In the genomic region with DNA sequence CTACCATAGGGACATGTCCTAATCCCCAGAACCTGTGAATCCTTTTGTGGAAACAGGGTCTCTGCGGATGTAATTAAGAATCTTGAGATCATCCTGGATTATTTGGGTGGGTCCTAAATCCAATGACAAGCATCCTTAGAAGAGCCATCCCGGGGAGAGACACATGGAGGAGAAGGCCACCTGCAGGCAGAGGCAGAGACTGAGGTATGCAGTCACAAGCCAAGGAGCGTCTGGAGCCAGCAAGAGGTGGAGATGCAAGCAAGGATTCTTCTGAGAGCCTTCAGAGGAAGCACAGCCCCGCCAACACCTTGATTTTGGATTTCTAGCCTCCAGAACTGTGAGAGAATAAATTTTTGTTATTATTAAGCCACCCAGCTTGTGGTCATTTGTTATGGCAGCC, we compare ENCODE assay signal across 18 cellular contexts. TPM values are rescaled to one million over a fixed set of nuclear protein-coding genes. Genes with fewer than 3 reads are reported as not detected.
DNase-seq lines count a peak whose midpoint lies in the region; ATAC-seq, FAIRE-seq and TF ChIP-seq lines count a peak whose summit lies in the region.
"Had no signal": no experiment of that assay in that cellular context is flagged by ENCODE, and none has a peak within 500 bp of the region (broad histone marks: within the 10 kb centered on the region; RNA-seq: fewer than 3 reads in every experiment).

No MANE protein-coding gene starts in this region.

- peak overlapping the region; percentile 18; the same call in 1 of the 2 replicates for H2BK20ac ChIP-seq in IMR-90 (ENCODE audit: low read depth, low read length)

- dilution Hi-C loops in IMR-90 (cut with HindIII; ENCODE audit: low sequenced_read_pairs, unreplicated experiment): no loop called here

- H2BK5ac ChIP-seq in IMR-90 (ENCODE audit: low read depth, low read length, poor library complexity, severe bottlenecking): no peak overlapping the region
- no peak overlapping the region for H2BK5ac ChIP-seq in mesendoderm (ENCODE audit: low read length)

- H3K4me2 ChIP-seq in IMR-90 (ENCODE audit: low read depth, low read length) (no peak overlapping the region), K562 (ENCODE audit: insufficient read depth, low read length) (no peak overlapping the region), mesendoderm (ENCODE audit: low read length) (no peak overlapping the region)
- H3K4me2 ChIP-seq: BLaER1 had no signal

- H3K9me3 ChIP-seq in IMR-90 (ENCODE audit: control insufficient read depth, insufficient read depth, low read length) (no peaks in the 10 kb centered on the region), K562 (replicated peaks; ENCODE audit: control insufficient read depth, insufficient read depth, low read depth, low read length) (no peaks in the 10 kb centered on the region), transverse colon (no peaks in the 10 kb centered on the region)
- H3K9me3 ChIP-seq: BLaER1, Caco-2, HAP-1 had no signal

- no TSS peak for BruUV-seq in IMR-90 (replicated peaks; lab: Mats Ljungman, UMichigan)
- no TSS peak for BruUV-seq in K562 (replicated peaks; lab: Mats Ljungman, UMichigan)

- no peak overlapping the region for H4K5ac ChIP-seq in IMR-90 (ENCODE audit: low read depth, low read length)
- no peak overlapping the region for H4K5ac ChIP-seq in mesendoderm (ENCODE audit: low read length)

- H3K18ac ChIP-seq in IMR-90 (ENCODE audit: low read depth, low read length) (no peak overlapping the region), mesendoderm (ENCODE audit: low read length) (no peak overlapping the region)

- FAIRE-seq in D721Med (lab: Jason Lieb, UNC): no peak
- FAIRE-seq in K562 (lab: Jason Lieb, UNC): no peak
- FAIRE-seq: GM12878 had no signal

- peak; percentile 33 for TF ChIP-seq CTCF in D721Med (IDR thresholded peaks at IDR 0.05; ENCODE audit: insufficient read depth, missing control alignments)
- no peak for TF ChIP-seq CTCF in IMR-90 (conservative IDR thresholded peaks at IDR 0.05; ENCODE audit: low read depth, low read length)
- TF ChIP-seq CTCF in K562 (IDR thresholded peaks at IDR 0.05 in 2 of 3, conservative IDR thresholded peaks at IDR 0.05 in 1 of 3; ENCODE audit: insufficient read depth in 2 of 3, low read depth in 1 of 3, low read length in 3 of 3): no peak
- no peak for TF ChIP-seq CTCF in transverse colon (IDR thresholded peaks at IDR 0.05)

- H3K9ac ChIP-seq in IMR-90 (ENCODE audit: low read depth, low read length): no peak overlapping the region
- H3K9ac ChIP-seq in K562 (ENCODE audit: insufficient read depth in 1 of 2, low read depth in 2 of 2, low read length in 2 of 2): no peak overlapping the region
- no peak overlapping the region for H3K9ac ChIP-seq in mesendoderm (ENCODE audit: low read length)
- H3K9ac ChIP-seq: BLaER1 had no signal

- H4K20me1 ChIP-seq in IMR-90 (ENCODE audit: insufficient read depth, low read length): no peaks in the 10 kb centered on the region
- H4K20me1 ChIP-seq in K562 (replicated peaks; ENCODE audit: control insufficient read depth, insufficient read depth, low read length): no peaks in the 10 kb centered on the region
- H4K20me1 ChIP-seq: BLaER1 had no signal

- 100% methylated on average over 1 of the region's 4 CpGs; no CpG with 5 or more reads in 1 of the 2 experiments for WGBS in IMR-90 (ENCODE audit: extremely low coverage in 2 of 2, insufficient read length in 1 of 2), 2 experiments
- 27% methylated on average over 4 of the region's 4 CpGs for WGBS in K562 (ENCODE audit: insufficient coverage, low coverage, missing lambda C conversion rate)
- WGBS in mesendoderm (ENCODE audit: extremely low coverage, insufficient coverage, low lambda C conversion rate): no CpG with 5 or more reads among the region's 4 CpGs
- WGBS in transverse colon (ENCODE audit: low coverage in 1 of 2), 2 donors: 91 to 94% methylated on average over 3 to 4 of the region's 4 CpGs

- ATAC-seq in IMR-90 (ENCODE audit: low read depth) (no peak), K562 (peak; percentile 54; the same call in 2 of the 3 replicates)
- ATAC-seq: GM12878 had no signal

- no peak overlapping the region for H3K4ac ChIP-seq in IMR-90 (ENCODE audit: low read depth, low read length)
- no peak overlapping the region for H3K4ac ChIP-seq in mesendoderm (ENCODE audit: low read depth, low read length)

- H2BK15ac ChIP-seq in IMR-90 (ENCODE audit: low read depth, low read length): no peak overlapping the region
- no peak overlapping the region for H2BK15ac ChIP-seq in mesendoderm (replicated peaks; ENCODE audit: low read depth)

- intact Hi-C loops in IMR-90 (cut with micrococcal nuclease) (no loop called here), K562 (cut with micrococcal nuclease) (no loop called here), transverse colon (cut with DNase I; ENCODE audit: low total_unique reads) (no loop called here)

- H3K36me3 ChIP-seq in IMR-90 (ENCODE audit: control insufficient read depth, insufficient read depth, low read length): no peaks in the 10 kb centered on the region
- no peaks in the 10 kb centered on the region; the same call in 2 of the 3 replicates for H3K36me3 ChIP-seq in K562 (ENCODE audit: control insufficient read depth, insufficient read depth, low read length)
- H3K36me3 ChIP-seq in mesendoderm (ENCODE audit: control insufficient read depth, insufficient read depth, low read length): no peaks in the 10 kb centered on the region
- no peaks in the 10 kb centered on the region for H3K36me3 ChIP-seq in transverse colon
- H3K36me3 ChIP-seq: BLaER1, HAP-1 had no signal

- H3K9me1 ChIP-seq in IMR-90 (ENCODE audit: insufficient read depth, low read length) (peaks cover 9% of the 10 kb centered on the region), K562 (ENCODE audit: control insufficient read depth, insufficient read depth, low read length) (no peaks in the 10 kb centered on the region)

- H3K79me1 ChIP-seq in IMR-90 (ENCODE audit: low read depth in 1 of 2, low read length in 2 of 2) (no peaks in the 10 kb centered on the region), mesendoderm (ENCODE audit: low read length) (no peaks in the 10 kb centered on the region)

- H4K91ac ChIP-seq in IMR-90 (ENCODE audit: insufficient read depth, low read depth, low read length): no peak overlapping the region

- no peak overlapping the region for H2AK9ac ChIP-seq in IMR-90 (replicated peaks; ENCODE audit: low read depth, low read length, poor library complexity)

- H4K8ac ChIP-seq in IMR-90 (ENCODE audit: low read depth in 2 of 2, low read length in 2 of 2) (no peak overlapping the region), mesendoderm (ENCODE audit: low read depth, low read length) (no peak overlapping the region)

- TF ChIP-seq EP300 in K562 (IDR thresholded peaks at IDR 0.05; ENCODE audit: low read length): no peak
- no peak for TF ChIP-seq EP300 in transverse colon (IDR thresholded peaks at IDR 0.05; ENCODE audit: low read depth)

- CTCF ChIA-PET in IMR-90 (lab: Yijun Ruan, JAX): interaction anchor here (0.7 to 1.3 kb wide), 2 partner anchors 9 to 52 kb away, joined by 3 read pairs; no protein-coding TSS in a partner anchor
- CTCF ChIA-PET in K562 (lab: Yijun Ruan, JAX; ENCODE audit: low intra/inter-chr PET ratio): no interaction called here

- H3K4me1 ChIP-seq in IMR-90 (ENCODE audit: control insufficient read depth, insufficient read depth, low read length) (peaks cover 2% of the 10 kb centered on the region; the same call in 1 of the 2 replicates), K562 (replicated peaks in 1 of 2; ENCODE audit: control insufficient read depth in 2 of 2, insufficient read depth in 2 of 2, low read length in 2 of 2) (peaks cover 0 to 10% of the 10 kb centered on the region in 2 experiments; a peak in 3 of 5 replicates), mesendoderm (ENCODE audit: control insufficient read depth, low read depth, low read length) (no peaks in the 10 kb centered on the region), transverse colon (peaks cover 0 to 19% (median 12%) of the 10 kb centered on the region in 4 donors)

- POLR2A ChIA-PET in IMR-90 (lab: Charles Lee; ENCODE audit: unreplicated experiment) (no interaction called here), K562 (lab: Yijun Ruan, JAX) (no interaction called here)

- no peak overlapping the region for H3K4me3 ChIP-seq in IMR-90 (ENCODE audit: insufficient read depth, low read depth, low read length)
- no peak overlapping the region for H3K4me3 ChIP-seq in K562
- no peak overlapping the region for H3K4me3 ChIP-seq in mesendoderm (ENCODE audit: low read length)
- no peak overlapping the region for H3K4me3 ChIP-seq in transverse colon
- H3K4me3 ChIP-seq: BLaER1, GM12878, HAP-1 had no signal

- H3K23ac ChIP-seq in IMR-90 (ENCODE audit: low read depth, low read length): no peak overlapping the region
- H3K23ac ChIP-seq in mesendoderm (ENCODE audit: low read length): no peak overlapping the region

- no peaks in the 10 kb centered on the region for H3K27me3 ChIP-seq in IMR-90 (ENCODE audit: control insufficient read depth, insufficient read depth, low read length)
- H3K27me3 ChIP-seq in K562 (ENCODE audit: control insufficient read depth in 2 of 2, insufficient read depth in 2 of 2, low read length in 2 of 2): no peaks in the 10 kb centered on the region
- no peaks in the 10 kb centered on the region for H3K27me3 ChIP-seq in mesendoderm (ENCODE audit: insufficient read depth, low read length, poor library complexity)
- H3K27me3 ChIP-seq in transverse colon: no peaks in the 10 kb centered on the region
- H3K27me3 ChIP-seq: BLaER1 had no signal

- H2AK5ac ChIP-seq in IMR-90 (ENCODE audit: low read depth, low read length): no peak overlapping the region
- no peak overlapping the region for H2AK5ac ChIP-seq in mesendoderm (ENCODE audit: low read length)

- H2BK120ac ChIP-seq in IMR-90 (ENCODE audit: low read depth, low read length) (no peak overlapping the region), mesendoderm (ENCODE audit: low read depth, low read length) (no peak overlapping the region)

- in situ Hi-C loops in IMR-90 (cut with MboI; ENCODE audit: low sequenced_read_pairs) (loop anchor here (25.0 kb wide), 1 partner anchor 200 kb away; no protein-coding TSS in a partner anchor), K562 (cut with MboI) (no loop called here), transverse colon (cut with MboI; ENCODE audit: low pct_ligation_motif_present in 1 of 4, low pct_unique_long_range_greater_than_20kb in 1 of 4, low sequenced_read_pairs in 3 of 4) (loop anchor here (25.0 kb wide), 1 partner anchor 200 kb away; no protein-coding TSS in a partner anchor)

- H3K79me2 ChIP-seq in K562 (ENCODE audit: control insufficient read depth, insufficient read depth, low read length): no peaks in the 10 kb centered on the region
- H3K79me2 ChIP-seq in mesendoderm (ENCODE audit: control insufficient read depth, insufficient read depth, low read length): no peaks in the 10 kb centered on the region

- DNase-seq in D721Med (ENCODE audit: insufficient read length, low spot score): no peak
- no peak for DNase-seq in IMR-90
- no peak for DNase-seq in K562 (ENCODE audit: extremely low read depth in 1 of 4, low spot score in 3 of 4)
- DNase-seq in mesendoderm: peak; percentile 65
- no peak for DNase-seq in transverse colon
- no peak for DNase-seq in NCI-H187 treated with DMSO at 0.1 percent for 48 hours (lab: John Stamatoyannopoulos, UW)
- DNase-seq in NCI-H1417 (lab: John Stamatoyannopoulos, UW): no peak
- DNase-seq: AML-193; Caco-2; CD8-positive, alpha-beta memory T cell; DMS 273 treated with DMSO at 0.1 percent for 48 hours; DMS79; GOT3; KBM-7 had no signal

- no peak overlapping the region for H3K14ac ChIP-seq in IMR-90 (replicated peaks; ENCODE audit: low read depth, low read length)

- H3K56ac ChIP-seq in IMR-90 (ENCODE audit: extremely low read depth, insufficient read depth, low read length) (no peak overlapping the region), mesendoderm (ENCODE audit: low read length) (no peak overlapping the region)

- TF ChIP-seq RAD21 in IMR-90 (IDR thresholded peaks at IDR 0.05; ENCODE audit: low read length) (no peak), K562 (CRISPR knock-in tag; conservative IDR thresholded peaks at IDR 0.05 in 1 of 2, IDR thresholded peaks at IDR 0.05 in 1 of 2) (no peak)

- no peak overlapping the region for H2AFZ ChIP-seq in IMR-90 (replicated peaks; ENCODE audit: low read length, poor library complexity)
- no peak overlapping the region for H2AFZ ChIP-seq in K562 (ENCODE audit: low read depth, low read length)

- TF ChIP-seq POLR2A in IMR-90 (IDR thresholded peaks at IDR 0.05; ENCODE audit: low read depth, low read length): no peak
- no peak for TF ChIP-seq POLR2A in K562 (conservative IDR thresholded peaks at IDR 0.05)
- no peak for TF ChIP-seq POLR2A in transverse colon (IDR thresholded peaks at IDR 0.05)

- H3K27ac ChIP-seq in IMR-90 (ENCODE audit: insufficient read depth, low read length): no peak overlapping the region
- H3K27ac ChIP-seq in K562 (ENCODE audit: extremely low read depth, low read depth, low read length): no peak overlapping the region
- no peak overlapping the region for H3K27ac ChIP-seq in mesendoderm (ENCODE audit: low read depth, low read length)
- no peak overlapping the region for H3K27ac ChIP-seq in transverse colon
- H3K27ac ChIP-seq: BLaER1, HL-60 had no signal

RNA-seq across cellular contexts. Expression of a gene that starts 13.8 kb away (rescaled TPM):
- 464 and 519 TPM in 2 replicates for total RNA-seq in IMR-90 (2012; rRNA removed)
- polyA plus RNA-seq in IMR-90 (2012; rRNA removed): 156 and 171 TPM in 2 replicates
- polyA plus RNA-seq in IMR-90 (2012; cell fraction: cytosol; rRNA removed): 126 and 202 TPM in 2 replicates
- 206 and 325 TPM in 2 replicates for polyA plus RNA-seq in IMR-90 (2012; cell fraction: nucleus; rRNA removed; ENCODE audit: low replicate concordance)
- 34.3 and 56.3 TPM in 2 replicates for total RNA-seq in K562 (2011; cell fraction: chromatin; rRNA removed; ENCODE audit: low replicate concordance)
- total RNA-seq in K562 (2011; cell fraction: nucleolus; rRNA removed): 21.5 and 28.3 TPM in 2 replicates
- 26.8 and 46.9 TPM in 2 replicates for total RNA-seq in K562 (2011; cell fraction: nucleoplasm; rRNA removed)
- 22.8 and 23.3 TPM in 2 replicates for total RNA-seq in K562 (2014; rRNA removed)
- 21.4 and 25.5 TPM in 2 replicates for total RNA-seq in K562 (2014; rRNA removed; fragmentation: Illumina TruSeq; extraction: Trizol)
- total RNA-seq in K562 (2015; rRNA removed; fragmentation: Illumina TruSeq; extraction: Trizol): 36.0 and 38.4 TPM in 2 replicates
- total RNA-seq in K562 (2021): 30.0 and 31.4 TPM in 2 replicates
- 12.2 and 13.9 TPM in 2 replicates for polyA plus RNA-seq in K562 (2011; rRNA removed)
- polyA plus RNA-seq in K562 (2011; cell fraction: cytosol; rRNA removed): 11.8 and 14.6 TPM in 2 replicates
- polyA plus RNA-seq in K562 (2011; cell fraction: nucleus; rRNA removed): 18.0 and 35.1 TPM in 2 replicates
- 14.4 and 20.2 TPM in 2 replicates for polyA plus RNA-seq in K562 (2012)
- polyA plus RNA-seq in K562 (2014; fragmentation: Illumina TruSeq; extraction: Trizol): 19.3 and 24.9 TPM in 2 replicates
- polyA plus RNA-seq in K562 (2014; fragmentation: Nextera tagmentation; extraction: Ambion mirVana): 1 to 10 TPM; 6.0 to 8.3 TPM
- polyA plus RNA-seq in K562 (2014; rRNA removed): 9.3 and 12.2 TPM in 2 replicates
- 100 and 106 TPM in 2 replicates for polyA minus RNA-seq in K562 (2011; rRNA and poly(A)+ RNA removed)
- polyA minus RNA-seq in K562 (2011; cell fraction: cytosol; rRNA and poly(A)+ RNA removed): 40.0 and 46.9 TPM in 2 replicates
- polyA minus RNA-seq in K562 (2011; cell fraction: nucleus; rRNA and poly(A)+ RNA removed): 23.8 and 27.2 TPM in 2 replicates
- polyA plus RNA-seq in mesendoderm (2013, experiment 1 of 2): 32.3 TPM
- 29.4 TPM for polyA plus RNA-seq in mesendoderm (2013, experiment 2 of 2)
- total RNA-seq in transverse colon: 100 to 1,000 TPM; 321 to 477 (median 380) TPM
- total RNA-seq: CD8-positive, alpha-beta memory T cell had no signal
- polyA plus RNA-seq: CD8-positive, alpha-beta memory T cell had no signal
